35 cellular contexts compared by ENCODE assay signal in genomic region chr3:184880616-184881015, GRCh38.
"Had no signal": no experiment of that assay in that cellular context is flagged by ENCODE, and none has a peak within 500 bp of the region (broad histone marks: within the 10 kb centered on the region; RNA-seq: fewer than 3 reads in every experiment).

No MANE protein-coding gene starts in this region.

- H3K9me3 Mint-ChIP-seq: activated naive CD4-positive, alpha-beta T cell treated with anti-CD3 and anti-CD28 coated beads for 36 hours; activated naive CD8-positive, alpha-beta T cell treated with anti-CD3 and anti-CD28 coated beads, Interleukin-2, amount 10 ng/mL, durations not matched to agents 7 days and 5 days; activated T-helper 1 cell treated with anti-CD3 and anti-CD28 coated beads, Interleukin-12 subunit alpha, Interleukin-12 subunit beta, Interleukin-2, Interleukin-4 antibody, amounts not matched to agents 30 ng/mL and 10 ng/mL and 1 ng/mL, durations not matched to agents 14 hours and 24 hours and 36 hours; central memory CD8-positive, alpha-beta T cell; dendritic cell treated with granulocyte-macrophage colony-stimulating factor and Interleukin-4, amounts not matched to agents 40 ng/mL and 50 ng/mL, for 4 days; endodermal cell; mesothelial cell of epicardium; neural crest cell; stimulated activated effector memory CD8-positive, alpha-beta T cell treated with anti-CD3 and anti-CD28 coated beads, Interleukin-12 subunit alpha, Interleukin-12 subunit beta, amount 100 ng/mL, for 72 hours; stimulated activated naive CD8-positive, alpha-beta T cell treated with anti-CD3 and anti-CD28 coated beads, Interleukin-15, amount 100 ng/mL, for 72 hours; T-helper 1 cell treated with Interleukin-12 subunit alpha and Interleukin-12 subunit beta and Interleukin-4 antibody, amounts not matched to agents 30 μg/mL and 1 μg/mL, for 36 hours; type B pancreatic cell had no signal

- H3K27me3 Mint-ChIP-seq: activated naive CD8-positive, alpha-beta T cell treated with anti-CD3 and anti-CD28 coated beads, Interleukin-2, amount 10 ng/mL, durations not matched to agents 7 days and 5 days; central memory CD8-positive, alpha-beta T cell; dendritic cell treated with granulocyte-macrophage colony-stimulating factor and Interleukin-4, amounts not matched to agents 40 ng/mL and 50 ng/mL, for 4 days; naive thymus-derived CD4-positive, alpha-beta T cell; stimulated activated naive CD8-positive, alpha-beta T cell treated with anti-CD3 and anti-CD28 coated beads, Interleukin-15, amount 100 ng/mL, for 72 hours; type B pancreatic cell had no signal

- FAIRE-seq: islet of Langerhans, pancreas, TTC549 had no signal

- H3K4me3 Mint-ChIP-seq: activated naive CD4-positive, alpha-beta T cell treated with anti-CD3 and anti-CD28 coated beads for 36 hours; activated naive CD8-positive, alpha-beta T cell treated with anti-CD3 and anti-CD28 coated beads, Interleukin-2, amount 10 ng/mL, durations not matched to agents 7 days and 5 days; activated T-helper 1 cell treated with anti-CD3 and anti-CD28 coated beads, Interleukin-12 subunit alpha, Interleukin-12 subunit beta, Interleukin-2, Interleukin-4 antibody, amounts not matched to agents 30 ng/mL and 10 ng/mL and 1 ng/mL, durations not matched to agents 14 hours and 24 hours and 36 hours; central memory CD8-positive, alpha-beta T cell; dendritic cell treated with granulocyte-macrophage colony-stimulating factor and Interleukin-4, amounts not matched to agents 40 ng/mL and 50 ng/mL, for 4 days; endodermal cell; mesothelial cell of epicardium; naive thymus-derived CD4-positive, alpha-beta T cell; neural crest cell; stimulated activated effector memory CD8-positive, alpha-beta T cell treated with anti-CD3 and anti-CD28 coated beads, Interleukin-12 subunit alpha, Interleukin-12 subunit beta, amount 100 ng/mL, for 72 hours; stimulated activated naive CD8-positive, alpha-beta T cell treated with anti-CD3 and anti-CD28 coated beads, Interleukin-15, amount 100 ng/mL, for 72 hours; T-helper 1 cell treated with Interleukin-12 subunit alpha and Interleukin-12 subunit beta and Interleukin-4 antibody, amounts not matched to agents 30 μg/mL and 1 μg/mL, for 36 hours; type B pancreatic cell had no signal

- H3K27me3 ChIP-seq: ascending aorta, breast epithelium, gastrocnemius medialis, pancreas, vagina had no signal

- H3K27ac Mint-ChIP-seq: activated naive CD4-positive, alpha-beta T cell treated with anti-CD3 and anti-CD28 coated beads for 36 hours; activated naive CD8-positive, alpha-beta T cell treated with anti-CD3 and anti-CD28 coated beads, Interleukin-2, amount 10 ng/mL, durations not matched to agents 7 days and 5 days; activated T-helper 1 cell treated with anti-CD3 and anti-CD28 coated beads, Interleukin-12 subunit alpha, Interleukin-12 subunit beta, Interleukin-2, Interleukin-4 antibody, amounts not matched to agents 30 ng/mL and 10 ng/mL and 1 ng/mL, durations not matched to agents 14 hours and 24 hours and 36 hours; dendritic cell treated with granulocyte-macrophage colony-stimulating factor and Interleukin-4, amounts not matched to agents 40 ng/mL and 50 ng/mL, for 4 days; endodermal cell; mesothelial cell of epicardium; stimulated activated effector memory CD8-positive, alpha-beta T cell treated with anti-CD3 and anti-CD28 coated beads, Interleukin-12 subunit alpha, Interleukin-12 subunit beta, amount 100 ng/mL, for 72 hours; stimulated activated naive CD8-positive, alpha-beta T cell treated with anti-CD3 and anti-CD28 coated beads, Interleukin-15, amount 100 ng/mL, for 72 hours; T-helper 1 cell treated with Interleukin-12 subunit alpha and Interleukin-12 subunit beta and Interleukin-4 antibody, amounts not matched to agents 30 μg/mL and 1 μg/mL, for 36 hours; type B pancreatic cell had no signal

- H3K4me3 ChIP-seq: ascending aorta, breast epithelium, gastrocnemius medialis, pancreas, vagina had no signal

- H3K27ac ChIP-seq: ascending aorta, breast epithelium, pancreas, vagina, VCaP had no signal

- H3K4me1 Mint-ChIP-seq: mesothelial cell of epicardium; neural crest cell; stimulated activated effector memory CD8-positive, alpha-beta T cell treated with anti-CD3 and anti-CD28 coated beads, Interleukin-12 subunit alpha, Interleukin-12 subunit beta, amount 100 ng/mL, for 72 hours; stimulated activated naive CD8-positive, alpha-beta T cell treated with anti-CD3 and anti-CD28 coated beads, Interleukin-15, amount 100 ng/mL, for 72 hours had no signal

- ATAC-seq: esophagus mucosa; naive thymus-derived CD4-positive, alpha-beta T cell; pancreas; right cardiac atrium; stimulated activated effector memory CD8-positive, alpha-beta T cell treated with anti-CD3 and anti-CD28 coated beads, Interleukin-12 subunit alpha, Interleukin-12 subunit beta, amount 100 ng/mL, for 72 hours; stimulated activated naive CD8-positive, alpha-beta T cell treated with anti-CD3 and anti-CD28 coated beads, Interleukin-15, amount 100 ng/mL, for 72 hours had no signal

- H3K4me1 ChIP-seq: ascending aorta, breast epithelium, pancreas, vagina had no signal

- DNase-seq: activated CD4-positive, alpha-beta T cell treated with anti-CD3 and anti-CD28 coated beads for 48 hours; activated CD4-positive, alpha-beta T cell treated with anti-CD3 and anti-CD28 coated beads, Interleukin-2, amount 50 U/mL, for 48 hours; activated CD8-positive, alpha-beta memory T cell treated with anti-CD3 and anti-CD28 coated beads, Interleukin-2, amount 50 U/mL, for 4 hours; activated effector memory CD4-positive, alpha-beta T cell treated with anti-CD3 and anti-CD28 coated beads, Interleukin-2, amount 50 U/mL, for 16 hours; activated naive CD4-positive, alpha-beta T cell treated with anti-CD3 and anti-CD28 coated beads for 36 hours; activated naive CD8-positive, alpha-beta T cell treated with anti-CD3 and anti-CD28 coated beads, Interleukin-2, amount 10 ng/mL, durations not matched to agents 7 days and 5 days; activated T-cell treated with anti-CD3 and anti-CD28 coated beads, Interleukin-2, amount 50 U/mL, for 1 hour; endodermal cell; gastrocnemius medialis; glutamatergic neuron; mammary epithelial cell; naive thymus-derived CD4-positive, alpha-beta T cell; nucleus accumbens; pancreas; right cardiac atrium; stimulated activated CD4-positive, alpha-beta T cell treated with anti-CD3 and anti-CD28 coated beads, Interleukin-12 subunit alpha, Interleukin-12 subunit beta, amount 100 ng/mL, for 4 hours; stimulated activated CD4-positive, alpha-beta T cell treated with anti-CD3 and anti-CD28 coated beads, Interleukin-4, amount 100 ng/mL, for 1 hour; stimulated activated naive CD8-positive, alpha-beta T cell treated with anti-CD3 and anti-CD28 coated beads, Interleukin-15, amount 100 ng/mL, for 72 hours; substantia nigra; T-helper 9 cell had no signal

- H3K9me3 ChIP-seq: ascending aorta, breast epithelium, gastrocnemius medialis, pancreas, vagina had no signal

- H3K36me3 ChIP-seq: breast epithelium, vagina had no signal
